Comparison of ENCODE assay signal across 11 cellular contexts in genomic region chr2:201122276-201122675, GRCh38. TPM values are rescaled to one million over a fixed set of nuclear protein-coding genes. Genes with fewer than 3 reads are reported as not detected.
DNase-seq lines count a peak whose midpoint lies in the region; ATAC-seq and TF ChIP-seq lines count a peak whose summit lies in the region.
"Had no signal": no experiment of that assay in that cellular context is flagged by ENCODE, and none has a peak within 500 bp of the region (broad histone marks: within the 10 kb centered on the region; RNA-seq: fewer than 3 reads in every experiment).

No MANE protein-coding gene starts in this region.

- H3K27ac ChIP-seq in heart left ventricle (peak overlapping the region; percentile 94 to 100 (median 100)), left lung (peak overlapping the region; percentile 99 to 100), thyroid gland (peak overlapping the region; percentile 98 to 100 (median 99))
- H3K27ac ChIP-seq: BLaER1 had no signal

- H3K4me3 Mint-ChIP-seq in activated naive CD8-positive, alpha-beta T cell treated with anti-CD3 and anti-CD28 coated beads, Interleukin-2, amount 10 ng/mL, durations not matched to agents 7 days and 5 days, result peak overlapping the region; percentile 87
- H3K4me3 Mint-ChIP-seq: WTC11 had no signal

- POLR2A ChIA-PET in activated naive CD8-positive, alpha-beta T cell treated with anti-CD3 and anti-CD28 coated beads, Interleukin-2, amount 10 ng/mL, durations not matched to agents 7 days and 5 days (lab: Charles Lee), result interaction anchor here (0.6 to 1.5 kb wide), 5 partner anchors 9 to 258 kb away, joined by 3 to 5 read pairs (median 3); partner anchors contain the start of genes CLK1 and ORC2

- TF ChIP-seq POLR2A in heart left ventricle (IDR thresholded peaks at IDR 0.05) (no peak), thyroid gland (IDR thresholded peaks at IDR 0.05) (no peak)

- H3K4me3 ChIP-seq in heart left ventricle (peak overlapping the region in 10 of 12 donors; percentile 1 to 96 (median 85)), left lung (peak overlapping the region in 1 of 2 donors; percentile 81), thyroid gland (replicated peaks in 1 of 3) (no peak overlapping the region)
- H3K4me3 ChIP-seq: BLaER1 had no signal

- DNase-seq in heart left ventricle (no peak), cardiac septum (ENCODE audit: low spot score) (no peak), left lung (no peak), thyroid gland (no peak), AG08395 (ENCODE audit: low spot score) (no peak), NCI-H748 (lab: John Stamatoyannopoulos, UW; ENCODE audit: unreplicated experiment) (no peak), SW 1271 (lab: John Stamatoyannopoulos, UW) (no peak)
- DNase-seq in activated naive CD8-positive, alpha-beta T cell treated with anti-CD3 and anti-CD28 coated beads, Interleukin-2, amount 10 ng/mL, durations not matched to agents 7 days and 5 days, result no peak
- DNase-seq: NCI-H2227 treated with DMSO at 0.1 percent for 48 hours had no signal

- H3K27ac Mint-ChIP-seq in activated naive CD8-positive, alpha-beta T cell treated with anti-CD3 and anti-CD28 coated beads, Interleukin-2, amount 10 ng/mL, durations not matched to agents 7 days and 5 days, result peak overlapping the region; percentile 77
- H3K27ac Mint-ChIP-seq: WTC11 had no signal

- H3K9me3 ChIP-seq in heart left ventricle (no peaks in the 10 kb centered on the region), left lung (no peaks in the 10 kb centered on the region), thyroid gland (no peaks in the 10 kb centered on the region)
- H3K9me3 ChIP-seq: BLaER1 had no signal

- H3K36me3 Mint-ChIP-seq in activated naive CD8-positive, alpha-beta T cell treated with anti-CD3 and anti-CD28 coated beads, Interleukin-2, amount 10 ng/mL, durations not matched to agents 7 days and 5 days, result peaks cover 16% of the 10 kb centered on the region
- H3K36me3 Mint-ChIP-seq: WTC11 had no signal

- H3K9me3 Mint-ChIP-seq in activated naive CD8-positive, alpha-beta T cell treated with anti-CD3 and anti-CD28 coated beads, Interleukin-2, amount 10 ng/mL, durations not matched to agents 7 days and 5 days, result no peaks in the 10 kb centered on the region
- H3K9me3 Mint-ChIP-seq: WTC11 had no signal

- H3K4me1 Mint-ChIP-seq in activated naive CD8-positive, alpha-beta T cell treated with anti-CD3 and anti-CD28 coated beads, Interleukin-2, amount 10 ng/mL, durations not matched to agents 7 days and 5 days, result peaks cover 58% of the 10 kb centered on the region

- no peaks in the 10 kb centered on the region for H3K27me3 Mint-ChIP-seq in activated naive CD8-positive, alpha-beta T cell treated with anti-CD3 and anti-CD28 coated beads, Interleukin-2, amount 10 ng/mL, durations not matched to agents 7 days and 5 days

- 50 to 83% (median 76%) methylated on average over 1 of the region's 1 CpG for WGBS in heart left ventricle, 4 donors
- 85 to 94% methylated on average over 1 of the region's 1 CpG for WGBS in thyroid gland, 2 donors

- ATAC-seq in heart left ventricle, result no peak
- ATAC-seq in activated naive CD8-positive, alpha-beta T cell treated with anti-CD3 and anti-CD28 coated beads, Interleukin-2, amount 10 ng/mL, durations not matched to agents 7 days and 5 days (ENCODE audit: low read depth), result no peak
- ATAC-seq in left lung, result no peak
- ATAC-seq: WTC11 had no signal

- H3K36me3 ChIP-seq in heart left ventricle, result peaks cover 0 to 27% (median 4%) of the 10 kb centered on the region in 9 donors
- H3K36me3 ChIP-seq in left lung, result peaks cover 0 to 7% of the 10 kb centered on the region in 2 donors
- no peaks in the 10 kb centered on the region for H3K36me3 ChIP-seq in thyroid gland

- H3K27me3 ChIP-seq in heart left ventricle (no peaks in the 10 kb centered on the region), left lung (no peaks in the 10 kb centered on the region), thyroid gland (no peaks in the 10 kb centered on the region)
- H3K27me3 ChIP-seq: BLaER1 had no signal

- TF ChIP-seq CTCF in heart left ventricle (IDR thresholded peaks at IDR 0.05) (no peak), left lung (IDR thresholded peaks at IDR 0.05) (no peak), thyroid gland (IDR thresholded peaks at IDR 0.05) (no peak)

- intact Hi-C loops in heart left ventricle (cut with DNase I), result no loop called here
- intact Hi-C loops in cardiac septum (cut with DNase I), result no loop called here
- intact Hi-C loops in left lung (cut with DNase I), result no loop called here
- intact Hi-C loops in thyroid gland (cut with DNase I), result no loop called here

- peaks cover 16 to 79% (median 64%) of the 10 kb centered on the region in 12 donors for H3K4me1 ChIP-seq in heart left ventricle
- H3K4me1 ChIP-seq in left lung, result peaks cover 47 to 66% of the 10 kb centered on the region in 2 donors
- H3K4me1 ChIP-seq in thyroid gland, result peaks cover 60 to 74% of the 10 kb centered on the region in 2 donors

RNA-seq across cellular contexts. Expression of gene CFLAR, which starts 6.3 kb away (rescaled TPM):
- total RNA-seq in heart left ventricle, result 100 to 1,000 TPM; 130 to 279 (median 214) TPM
- 100 to 1,000 TPM; 120 to 249 TPM for polyA plus RNA-seq in heart left ventricle
- 193 TPM for total RNA-seq in cardiac septum
- total RNA-seq in activated naive CD8-positive, alpha-beta T cell treated with anti-CD3 and anti-CD28 coated beads, Interleukin-2, amount 10 ng/mL, durations not matched to agents 7 days and 5 days, result 100 to 1,000 TPM; 139 to 140 TPM
- total RNA-seq in left lung, result 100 to 1,000 TPM; 278 to 327 TPM
- 100 to 1,000 TPM; 157 to 492 (median 249) TPM for total RNA-seq in thyroid gland

RNA-seq across cellular contexts. Expression of gene NDUFB3, which starts 50.5 kb away (rescaled TPM):
- 100 to 1,000 TPM; 197 to 496 (median 348) TPM for total RNA-seq in heart left ventricle
- polyA plus RNA-seq in heart left ventricle, result 100 to 1,000 TPM; 210 to 424 TPM
- total RNA-seq in cardiac septum, result 278 TPM
- total RNA-seq in activated naive CD8-positive, alpha-beta T cell treated with anti-CD3 and anti-CD28 coated beads, Interleukin-2, amount 10 ng/mL, durations not matched to agents 7 days and 5 days, result 100 to 1,000 TPM; 115 to 116 TPM
- 10 to 100 TPM; 92.1 to 92.9 TPM for total RNA-seq in left lung
- total RNA-seq in thyroid gland, result 10 to 100 TPM; 42.4 to 95.2 (median 86.5) TPM

RNA-seq across cellular contexts. Expression of gene HYCC2, which starts 50.8 kb away (rescaled TPM):
- total RNA-seq in heart left ventricle, result 10 to 100 TPM in 5 of 9 donors, 1 to 10 TPM in 4; 5.8 to 16.3 (median 12.1) TPM
- 1 to 10 TPM; 3.7 to 5.5 TPM for polyA plus RNA-seq in heart left ventricle
- total RNA-seq in cardiac septum, result 14.2 TPM
- 10 to 100 TPM; 37.0 to 40.5 TPM for total RNA-seq in activated naive CD8-positive, alpha-beta T cell treated with anti-CD3 and anti-CD28 coated beads, Interleukin-2, amount 10 ng/mL, durations not matched to agents 7 days and 5 days
- 10 to 100 TPM; 24.2 to 37.9 TPM for total RNA-seq in left lung
- total RNA-seq in thyroid gland, result 10 to 100 TPM; 19.8 to 32.0 (median 26.0) TPM

Comparison
In these comparisons a context has a peak if more than half of its experiments do, and no peak if none do; other contexts are left out.
1. H3K4me3 ChIP-seq: peak in heart left ventricle (10 of 12); none in thyroid gland (0 of 3).
2. Peak in every context shown above with its lines, with median percentiles within 50 percentile points of each other: H3K27ac ChIP-seq.